Comparison of ENCODE assay signal across 8 cellular contexts in the genomic region with DNA sequence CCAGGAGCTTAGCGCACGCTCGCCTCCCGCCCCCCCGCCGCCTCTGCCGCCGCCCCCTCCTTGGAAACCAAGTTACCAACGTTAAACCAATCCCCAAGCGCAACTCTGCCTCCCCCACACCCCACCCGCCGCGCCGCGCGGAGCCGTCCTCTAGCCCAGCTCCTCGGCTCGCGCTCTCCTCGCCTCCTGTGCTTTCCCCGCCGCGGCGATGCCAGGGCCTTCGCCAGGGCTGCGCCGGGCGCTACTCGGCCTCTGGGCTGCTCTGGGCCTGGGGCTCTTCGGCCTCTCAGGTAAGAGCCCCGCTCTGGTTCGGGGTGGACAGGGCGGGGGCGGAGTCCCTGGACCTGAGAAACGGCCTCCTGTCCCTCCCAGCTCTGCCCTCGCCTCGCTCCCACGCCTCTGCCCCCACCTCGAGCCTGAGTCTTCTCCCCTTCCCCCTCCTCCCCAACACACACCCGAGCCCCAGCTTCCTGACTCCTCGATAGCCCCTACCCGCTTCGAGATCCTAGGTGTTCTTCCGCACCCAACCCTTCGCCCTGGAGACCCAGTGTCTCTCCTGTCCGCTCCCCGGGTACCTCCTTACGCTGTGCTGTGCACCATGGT. TPM values are rescaled to one million over a fixed set of nuclear protein-coding genes. Genes with fewer than 3 reads are reported as not detected.
A peak's percentile ranks its signal among the peaks of the same experiment; 100 is the strongest.
DNase-seq lines count a peak whose midpoint lies in the region; ATAC-seq and TF ChIP-seq lines count a peak whose summit lies in the region.

Gene ICAM5, plus strand, starts transcription at position 117 of the 603 bp plus-strand sequence. Its CDS starts 92 bp downstream, at position 209.

- WGBS in thyroid gland, 2 donors: 2 to 18% methylated on average over 8 to 9 of the region's 49 CpGs

- H3K36me3 ChIP-seq in breast epithelium (no peaks in the 10 kb centered on the region), thyroid gland (peaks cover under 1 to 11% of the 10 kb centered on the region in 2 donors)

- TF ChIP-seq POLR2A in breast epithelium (IDR thresholded peaks at IDR 0.05): no peak
- TF ChIP-seq POLR2A in thyroid gland (IDR thresholded peaks at IDR 0.05): no peak

- ATAC-seq in naive thymus-derived CD8-positive, alpha-beta T cell: peak; percentile 15 to 31
- ATAC-seq in GM18511 (IDR thresholded peaks at IDR 0.05; ENCODE audit: unreplicated experiment): no peak

- H3K27me3 Mint-ChIP-seq in naive thymus-derived CD8-positive, alpha-beta T cell: peaks cover 15 to 69% (median 36%) of the 10 kb centered on the region in 5 donors

- TF ChIP-seq CTCF in breast epithelium (IDR thresholded peaks at IDR 0.05): no peak
- TF ChIP-seq CTCF in thyroid gland (IDR thresholded peaks at IDR 0.05): no peak

- peaks cover 0 to 2% (median 0%) of the 10 kb centered on the region in 9 donors for H3K9me3 Mint-ChIP-seq in naive thymus-derived CD8-positive, alpha-beta T cell

- no peaks in the 10 kb centered on the region for H3K9me3 ChIP-seq in breast epithelium
- H3K9me3 ChIP-seq in thyroid gland: no peaks in the 10 kb centered on the region

- POLR2A ChIA-PET in naive thymus-derived CD8-positive, alpha-beta T cell (lab: Charles Lee): interaction anchor here (0.6 to 2.5 kb wide), 7 partner anchors 10 to 98 kb away, joined by 3 to 13 read pairs (median 4); partner anchors contain the start of gene ICAM1

- intact Hi-C loops in breast epithelium (cut with DNase I; ENCODE audit: low total_unique reads) (no loop called here), thyroid gland (cut with DNase I) (no loop called here)

- H3K4me1 Mint-ChIP-seq in naive thymus-derived CD8-positive, alpha-beta T cell: peaks cover 35 to 84% (median 67%) of the 10 kb centered on the region in 4 donors

- peak within 1 kb of the TSS; percentile 26 to 72 (median 54) for H3K4me3 ChIP-seq in breast epithelium
- peak within 1 kb of the TSS in 1 of 3 donors; percentile 13 for H3K4me3 ChIP-seq in thyroid gland (replicated peaks in 1 of 3)

- DNase-seq in NCI-H82 (lab: John Stamatoyannopoulos, UW): peak; percentile 84
- no peak for DNase-seq in NCI-H82 treated with DMSO at 0.1 percent for 48 hours (lab: John Stamatoyannopoulos, UW; ENCODE audit: unreplicated experiment)
- peak; percentile 83 for DNase-seq in RPMI8226
- no peak for DNase-seq in breast epithelium (ENCODE audit: low spot score in 2 of 2)
- DNase-seq in naive thymus-derived CD8-positive, alpha-beta T cell: peak in 1 of 10 donors; percentile 29
- no peak for DNase-seq in SIG-M5 (lab: John Stamatoyannopoulos, UW)
- DNase-seq in thyroid gland: no peak

- peak within 1 kb of the TSS in 7 of 10 donors; percentile 19 to 76 (median 44) for H3K27ac Mint-ChIP-seq in naive thymus-derived CD8-positive, alpha-beta T cell

- H3K4me1 ChIP-seq in breast epithelium (peaks cover 22% of the 10 kb centered on the region in 2 donors), thyroid gland (peaks cover 33 to 72% of the 10 kb centered on the region in 2 donors)

- H3K27me3 ChIP-seq in breast epithelium (peaks cover 20 to 64% of the 10 kb centered on the region in 2 donors), thyroid gland (peaks cover 45% of the 10 kb centered on the region)

- H3K4me3 Mint-ChIP-seq in naive thymus-derived CD8-positive, alpha-beta T cell: peak within 1 kb of the TSS; percentile 71 to 94 (median 84)

- H3K27ac ChIP-seq in breast epithelium: peak within 1 kb of the TSS in 1 of 2 donors; percentile 0
- H3K27ac ChIP-seq in thyroid gland: no peak within 1 kb of the TSS

- H3K36me3 Mint-ChIP-seq in naive thymus-derived CD8-positive, alpha-beta T cell: peaks cover 3 to 13% (median 8%) of the 10 kb centered on the region in 3 donors

RNA-seq across cellular contexts. Expression of gene ICAM5, which starts in this region (rescaled TPM):
- 1 to 10 TPM in 2 of 3 donors, under 1 TPM in 1; 0.64 to 1.8 (median 1.3) TPM for total RNA-seq in breast epithelium
- not detected for total RNA-seq in naive thymus-derived CD8-positive, alpha-beta T cell
- polyA plus RNA-seq in naive thymus-derived CD8-positive, alpha-beta T cell: not detected
- total RNA-seq in thyroid gland: 1 to 10 TPM in 2 of 4 donors, not detected in 2; 1.0 to 1.6 TPM

Comparison
In these comparisons a context has a peak if more than half of its experiments do, and no peak if none do; other contexts are left out.
1. DNase-seq: peak in NCI-H82 (single experiment) and RPMI8226 (single experiment); none in NCI-H82 treated with DMSO at 0.1 percent for 48 hours (single experiment), breast epithelium (0 of 2), SIG-M5 (single experiment) and thyroid gland (0 of 2).
2. Peak in ATAC-seq in naive thymus-derived CD8-positive, alpha-beta T cell; RNA of the gene not detected or under 1 TPM.